Comparison of ENCODE assay signal across 19 cellular contexts in the genomic region with DNA sequence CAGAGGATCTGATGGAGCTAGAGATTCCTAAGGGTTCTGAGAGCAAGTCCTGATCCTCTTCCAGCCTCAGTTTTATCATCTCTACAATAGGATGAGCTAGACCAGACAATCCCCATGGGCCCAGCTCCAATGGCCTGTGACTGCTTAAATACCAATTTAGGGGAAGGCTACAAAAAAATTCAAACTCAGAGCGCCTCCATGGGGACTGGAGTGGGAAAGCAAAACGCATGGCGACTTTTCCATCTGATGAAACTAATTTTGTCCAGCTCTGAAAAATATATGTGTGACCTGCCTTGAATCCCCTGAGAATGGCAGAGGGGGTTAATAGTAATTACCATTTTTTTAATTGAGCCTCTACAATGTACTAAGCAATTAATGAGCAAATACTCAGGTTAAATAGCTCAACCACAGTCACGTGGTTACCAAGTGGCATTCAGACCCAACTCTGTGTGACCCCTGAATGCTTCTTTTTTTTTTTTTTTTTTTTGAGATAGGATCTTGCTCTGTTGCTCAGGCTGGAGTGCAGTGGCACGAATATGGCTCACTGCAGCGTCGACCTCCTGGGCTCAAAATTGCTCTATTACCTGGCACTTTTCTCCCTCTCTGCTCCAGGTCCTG. TPM values are rescaled to one million over a fixed set of nuclear protein-coding genes. Genes with fewer than 3 reads are reported as not detected.
A peak's percentile ranks its signal among the peaks of the same experiment; 100 is the strongest.
DNase-seq lines count a peak whose midpoint lies in the region; ATAC-seq and TF ChIP-seq lines count a peak whose summit lies in the region.
"Had no signal": no experiment of that assay in that cellular context is flagged by ENCODE, and none has a peak within 500 bp of the region (broad histone marks: within the 10 kb centered on the region; RNA-seq: fewer than 3 reads in every experiment).

No MANE protein-coding gene starts in this region.

- no peak overlapping the region for H3K4me3 ChIP-seq in cardiac fibroblast (replicated peaks in 1 of 2; ENCODE audit: low read depth in 2 of 2, low read length in 2 of 2)
- H3K4me3 ChIP-seq: cardiac muscle cell, gastrocnemius medialis, thoracic aorta had no signal

- DNase-seq in activated naive CD4-positive, alpha-beta T cell treated with anti-CD3 and anti-CD28 coated beads for 36 hours: peak; percentile 21
- no peak for DNase-seq in activated naive CD4-positive, alpha-beta T cell treated with anti-CD3 and anti-CD28 coated beads, Interleukin-2, amount 50 U/mL, for 72 hours (ENCODE audit: low spot score in 2 of 2)
- peak; percentile 29 for DNase-seq in NCI-H1694 treated with DMSO at 0.1 percent for 48 hours (lab: John Stamatoyannopoulos, UW)
- peak in 1 of 2 donors; percentile 21 for DNase-seq in cardiac fibroblast (ENCODE audit: low read depth in 2 of 2)
- DNase-seq in type B pancreatic cell (ENCODE audit: extremely low spot score, unreplicated experiment): no peak
- DNase-seq in NCI-H774 (lab: John Stamatoyannopoulos, UW): no peak
- DNase-seq in GM03348 (ENCODE audit: low spot score): no peak
- DNase-seq: activated CD4-positive, alpha-beta T cell treated with anti-CD3 and anti-CD28 coated beads for 4 hours; Calu3; gastrocnemius medialis; NCI-H446; retina; stimulated activated CD4-positive, alpha-beta T cell treated with anti-CD3 and anti-CD28 coated beads, Interleukin-1b, Interleukin-23, amount 100 ng/mL, for 48 hours had no signal

- no peak overlapping the region for H3K27ac Mint-ChIP-seq in activated naive CD4-positive, alpha-beta T cell treated with anti-CD3 and anti-CD28 coated beads for 36 hours
- H3K27ac Mint-ChIP-seq in activated naive CD4-positive, alpha-beta T cell treated with anti-CD3 and anti-CD28 coated beads, Interleukin-2, amount 50 U/mL, for 72 hours: no peak overlapping the region
- H3K27ac Mint-ChIP-seq in type B pancreatic cell: no peak overlapping the region
- H3K27ac Mint-ChIP-seq: activated naive CD8-positive, alpha-beta T cell; natural killer cell treated with Interleukin-12 subunit alpha and Interleukin-12 subunit beta and Interleukin-15 and Interleukin-18, amount 100 ng/mL, for 72 hours had no signal

- CTCF ChIA-PET in activated naive CD4-positive, alpha-beta T cell treated with anti-CD3 and anti-CD28 coated beads for 36 hours (lab: Charles Lee): no interaction called here

- no peaks in the 10 kb centered on the region for H3K9me3 Mint-ChIP-seq in activated naive CD4-positive, alpha-beta T cell treated with anti-CD3 and anti-CD28 coated beads for 36 hours
- H3K9me3 Mint-ChIP-seq in activated naive CD4-positive, alpha-beta T cell treated with anti-CD3 and anti-CD28 coated beads, Interleukin-2, amount 50 U/mL, for 72 hours: no peaks in the 10 kb centered on the region
- no peaks in the 10 kb centered on the region for H3K9me3 Mint-ChIP-seq in type B pancreatic cell
- H3K9me3 Mint-ChIP-seq: natural killer cell treated with Interleukin-12 subunit alpha and Interleukin-12 subunit beta and Interleukin-15 and Interleukin-18, amount 100 ng/mL, for 72 hours had no signal

- H3K36me3 Mint-ChIP-seq in activated naive CD4-positive, alpha-beta T cell treated with anti-CD3 and anti-CD28 coated beads for 36 hours (ENCODE audit: low read depth): no peaks in the 10 kb centered on the region
- H3K36me3 Mint-ChIP-seq in activated naive CD4-positive, alpha-beta T cell treated with anti-CD3 and anti-CD28 coated beads, Interleukin-2, amount 50 U/mL, for 72 hours: no peaks in the 10 kb centered on the region
- H3K36me3 Mint-ChIP-seq in type B pancreatic cell: no peaks in the 10 kb centered on the region
- H3K36me3 Mint-ChIP-seq: activated naive CD8-positive, alpha-beta T cell; natural killer cell treated with Interleukin-12 subunit alpha and Interleukin-12 subunit beta and Interleukin-15 and Interleukin-18, amount 100 ng/mL, for 72 hours had no signal

- no peak overlapping the region for H3K4me3 Mint-ChIP-seq in activated naive CD4-positive, alpha-beta T cell treated with anti-CD3 and anti-CD28 coated beads for 36 hours
- H3K4me3 Mint-ChIP-seq in type B pancreatic cell: no peak overlapping the region
- H3K4me3 Mint-ChIP-seq: activated naive CD8-positive, alpha-beta T cell; natural killer cell treated with Interleukin-12 subunit alpha and Interleukin-12 subunit beta and Interleukin-15 and Interleukin-18, amount 100 ng/mL, for 72 hours had no signal

- TF ChIP-seq CTCF in cardiac fibroblast (IDR thresholded peaks at IDR 0.05; ENCODE audit: low read depth, low read length) (peak; percentile 1), type B pancreatic cell (conservative IDR thresholded peaks at IDR 0.05) (peak; percentile 29)

- intact Hi-C loops in activated naive CD4-positive, alpha-beta T cell treated with anti-CD3 and anti-CD28 coated beads for 36 hours (cut with micrococcal nuclease): no loop called here

- peaks cover 3% of the 10 kb centered on the region for H3K27me3 Mint-ChIP-seq in activated naive CD4-positive, alpha-beta T cell treated with anti-CD3 and anti-CD28 coated beads for 36 hours (ENCODE audit: low read depth)
- peaks cover 9% of the 10 kb centered on the region for H3K27me3 Mint-ChIP-seq in type B pancreatic cell
- H3K27me3 Mint-ChIP-seq: activated naive CD8-positive, alpha-beta T cell had no signal

- no peak for ATAC-seq in activated naive CD4-positive, alpha-beta T cell treated with anti-CD3 and anti-CD28 coated beads, Interleukin-2, amount 50 U/mL, for 72 hours
- ATAC-seq in HG03432 (IDR thresholded peaks at IDR 0.05; ENCODE audit: unreplicated experiment): no peak
- ATAC-seq: gastrocnemius medialis; natural killer cell treated with Interleukin-12 subunit alpha and Interleukin-12 subunit beta and Interleukin-15 and Interleukin-18, amount 100 ng/mL, for 72 hours had no signal

- peaks cover 10% of the 10 kb centered on the region for H3K4me1 Mint-ChIP-seq in activated naive CD4-positive, alpha-beta T cell treated with anti-CD3 and anti-CD28 coated beads for 36 hours (ENCODE audit: low read depth)
- H3K4me1 Mint-ChIP-seq in type B pancreatic cell (ENCODE audit: unreplicated experiment): peaks cover 4% of the 10 kb centered on the region

RNA-seq across cellular contexts. Expression of a gene that starts 8.4 kb away (rescaled TPM):
- total RNA-seq in activated naive CD4-positive, alpha-beta T cell treated with anti-CD3 and anti-CD28 coated beads for 36 hours: not detected
- total RNA-seq in activated naive CD4-positive, alpha-beta T cell treated with anti-CD3 and anti-CD28 coated beads, Interleukin-2, amount 50 U/mL, for 72 hours: not detected
- total RNA-seq in type B pancreatic cell (ENCODE audit: low replicate concordance): 0.31 and 4.2 TPM in 2 replicates
- total RNA-seq: Calu3; natural killer cell treated with Interleukin-12 subunit alpha and Interleukin-12 subunit beta and Interleukin-15 and Interleukin-18, amount 100 ng/mL, for 72 hours had no signal

RNA-seq across cellular contexts. Expression of a gene that starts 15.9 kb away (rescaled TPM):
- total RNA-seq in activated naive CD4-positive, alpha-beta T cell treated with anti-CD3 and anti-CD28 coated beads for 36 hours: not detected
- total RNA-seq in activated naive CD4-positive, alpha-beta T cell treated with anti-CD3 and anti-CD28 coated beads, Interleukin-2, amount 50 U/mL, for 72 hours: not detected
- 4.4 and 24.4 TPM in 2 replicates for total RNA-seq in type B pancreatic cell (ENCODE audit: low replicate concordance)
- total RNA-seq: Calu3; lung microvascular endothelial cell; natural killer cell treated with Interleukin-12 subunit alpha and Interleukin-12 subunit beta and Interleukin-15 and Interleukin-18, amount 100 ng/mL, for 72 hours; thoracic aorta had no signal

RNA-seq across cellular contexts. Expression of a gene that starts 32.1 kb away (rescaled TPM):
- total RNA-seq in activated naive CD4-positive, alpha-beta T cell treated with anti-CD3 and anti-CD28 coated beads for 36 hours: 1 to 10 TPM; 4.7 to 5.2 TPM
- total RNA-seq in activated naive CD4-positive, alpha-beta T cell treated with anti-CD3 and anti-CD28 coated beads, Interleukin-2, amount 50 U/mL, for 72 hours: 1 to 10 TPM; 8.7 to 9.5 TPM
- 16.7 and 21.1 TPM in 2 replicates for total RNA-seq in type B pancreatic cell (ENCODE audit: low replicate concordance)

RNA-seq across cellular contexts. Expression of a gene that starts 37.5 kb away (rescaled TPM):
- total RNA-seq in activated naive CD4-positive, alpha-beta T cell treated with anti-CD3 and anti-CD28 coated beads for 36 hours: under 1 TPM; 0.33 to 0.40 TPM
- under 1 TPM in 1 of 2 donors, not detected in 1; 0.31 TPM for total RNA-seq in activated naive CD4-positive, alpha-beta T cell treated with anti-CD3 and anti-CD28 coated beads, Interleukin-2, amount 50 U/mL, for 72 hours
- total RNA-seq in type B pancreatic cell (ENCODE audit: low replicate concordance): 1.7 and 4.1 TPM in 2 replicates
- total RNA-seq: Calu3; lung microvascular endothelial cell; natural killer cell treated with Interleukin-12 subunit alpha and Interleukin-12 subunit beta and Interleukin-15 and Interleukin-18, amount 100 ng/mL, for 72 hours; thoracic aorta had no signal

Comparison
In these comparisons a context has a peak if more than half of its experiments do, and no peak if none do; other contexts are left out.
1. DNase-seq: peak in activated naive CD4-positive, alpha-beta T cell treated with anti-CD3 and anti-CD28 coated beads for 36 hours (single experiment) and NCI-H1694 treated with DMSO at 0.1 percent for 48 hours (single experiment); none in activated naive CD4-positive, alpha-beta T cell treated with anti-CD3 and anti-CD28 coated beads, Interleukin-2, amount 50 U/mL, for 72 hours (0 of 2), type B pancreatic cell (single experiment), NCI-H774 (single experiment) and GM03348 (single experiment).